ENCODE assay signal across 13 cellular contexts in the genomic region with DNA sequence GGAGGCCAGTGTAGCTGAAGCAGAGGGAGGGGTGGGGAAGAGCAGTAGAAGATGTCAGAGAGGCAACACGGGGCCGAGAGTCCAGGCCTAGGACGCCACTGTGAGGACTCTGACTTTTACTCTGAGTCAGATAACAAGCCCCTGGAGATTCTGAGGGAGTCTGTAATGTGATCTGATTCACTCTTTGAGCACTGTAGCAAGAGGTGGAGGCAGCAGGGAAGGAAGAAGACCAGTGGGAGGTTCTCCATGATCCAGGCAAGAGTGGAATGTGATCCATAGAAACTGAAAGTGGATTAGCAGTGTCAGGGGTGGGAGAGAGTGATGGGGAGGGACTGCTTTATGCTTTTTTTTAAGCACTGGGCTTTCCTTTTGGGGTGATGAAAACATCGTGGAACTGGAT.
DNase-seq lines count a peak whose midpoint lies in the region; TF ChIP-seq lines count a peak whose summit lies in the region.
"Had no signal": no experiment of that assay in that cellular context is flagged by ENCODE, and none has a peak within 500 bp of the region (broad histone marks: within the 10 kb centered on the region; RNA-seq: fewer than 3 reads in every experiment).

No MANE protein-coding gene starts in this region.

- H3K4me3 ChIP-seq in cardiac fibroblast (replicated peaks in 1 of 2; ENCODE audit: low read depth in 2 of 2, low read length in 2 of 2) (no peak overlapping the region), osteoblast (ENCODE audit: insufficient read depth, low read length) (peak overlapping the region; percentile 34), trophoblast cell (ENCODE audit: low read depth, low read length) (no peak overlapping the region)

- H3K27ac ChIP-seq in osteoblast (ENCODE audit: low read depth, low read length) (no peak overlapping the region), trophoblast cell (ENCODE audit: low read depth, low read length) (no peak overlapping the region)

- no peak overlapping the region for H4K91ac ChIP-seq in trophoblast cell (ENCODE audit: low read depth, low read length)

- H2BK12ac ChIP-seq in trophoblast cell (ENCODE audit: low read length) = no peak overlapping the region

- no peaks in the 10 kb centered on the region for H3K9me3 ChIP-seq in osteoblast (ENCODE audit: low read depth, low read length)
- no peaks in the 10 kb centered on the region for H3K9me3 ChIP-seq in trophoblast cell (ENCODE audit: insufficient read depth, low read depth, low read length)

- no peaks in the 10 kb centered on the region for H4K20me1 ChIP-seq in osteoblast (ENCODE audit: insufficient read depth, low read length)

- no peaks in the 10 kb centered on the region for H3K79me1 ChIP-seq in trophoblast cell (ENCODE audit: low read length)

- H2BK5ac ChIP-seq in trophoblast cell (ENCODE audit: low read depth, low read length, poor library complexity) = no peak overlapping the region

- H3K79me2 ChIP-seq in osteoblast (ENCODE audit: insufficient read depth, low read length) (no peaks in the 10 kb centered on the region), trophoblast cell (ENCODE audit: control insufficient read depth, insufficient read depth, low read length, poor library complexity) (no peaks in the 10 kb centered on the region)

- H3K27me3 ChIP-seq in osteoblast (ENCODE audit: insufficient read depth, low read length) = peaks cover 2% of the 10 kb centered on the region
- H3K27me3 ChIP-seq in trophoblast cell (ENCODE audit: insufficient read depth, low read length) = no peaks in the 10 kb centered on the region

- no peak overlapping the region for H3K18ac ChIP-seq in trophoblast cell (ENCODE audit: low read length)

- no peak overlapping the region for H4K8ac ChIP-seq in trophoblast cell (ENCODE audit: low read depth, low read length)

- H3K36me3 ChIP-seq in osteoblast (ENCODE audit: insufficient read depth, low read length) = no peaks in the 10 kb centered on the region
- H3K36me3 ChIP-seq in trophoblast cell (ENCODE audit: control insufficient read depth in 1 of 2, insufficient read depth in 2 of 2, low read length in 2 of 2) = peaks cover 6 to 12% of the 10 kb centered on the region in 2 experiments

- no peak overlapping the region for H2BK120ac ChIP-seq in trophoblast cell (ENCODE audit: insufficient read depth, low read length, poor library complexity)

- H3K4me1 ChIP-seq in osteoblast (ENCODE audit: insufficient read depth, low read length) (no peaks in the 10 kb centered on the region), trophoblast cell (ENCODE audit: control insufficient read depth in 1 of 2, insufficient read depth in 2 of 2, low read length in 2 of 2) (no peaks in the 10 kb centered on the region)

- TF ChIP-seq CTCF in cardiac fibroblast (IDR thresholded peaks at IDR 0.05; ENCODE audit: low read depth, low read length) (no peak), osteoblast (IDR thresholded peaks at IDR 0.05; ENCODE audit: extremely low read depth, low read depth, low read length) (no peak)

- DNase-seq in EL (peak; percentile 69), M059J (ENCODE audit: low read depth) (peak; percentile 53), cardiac fibroblast (ENCODE audit: low read depth in 2 of 2) (peak; percentile 42 to 75), osteoblast (ENCODE audit: insufficient read length, low spot score, missing footprints) (peak; percentile 93), NCI-H1694 treated with DMSO at 0.1 percent for 48 hours (lab: John Stamatoyannopoulos, UW) (no peak), T-helper 9 cell (no peak), LoVo (ENCODE audit: low spot score) (no peak), trophoblast cell (no peak)
- DNase-seq: activated naive CD4-positive, alpha-beta T cell treated with anti-CD3 and anti-CD28 coated beads for 36 hours; CD4-positive, CD25-positive, alpha-beta regulatory T cell; central memory CD4-positive, alpha-beta T cell; erythroblast; NCI-H446 treated with DMSO at 0.1 percent for 48 hours had no signal

- no peak overlapping the region for H3K14ac ChIP-seq in trophoblast cell (ENCODE audit: low read length)

- H3K4ac ChIP-seq in trophoblast cell (ENCODE audit: low read depth, low read length) = no peak overlapping the region

- no CpG with 5 or more reads among the region's 4 CpGs for WGBS in trophoblast cell (ENCODE audit: extremely low coverage, insufficient coverage, insufficient read length)

- H3K23ac ChIP-seq in trophoblast cell (ENCODE audit: low read length) = no peak overlapping the region

- H2AFZ ChIP-seq in osteoblast (ENCODE audit: low read length) = peak overlapping the region; percentile 52
- H2AFZ ChIP-seq in trophoblast cell (ENCODE audit: insufficient read depth, low read length, poor library complexity) = no peak overlapping the region

- no peak overlapping the region for H3K9ac ChIP-seq in trophoblast cell (ENCODE audit: low read length)

- H3K4me2 ChIP-seq in osteoblast (ENCODE audit: insufficient read depth, low read length) (peak overlapping the region; percentile 46), trophoblast cell (ENCODE audit: low read length) (no peak overlapping the region)

- H2AK5ac ChIP-seq in trophoblast cell (ENCODE audit: low read length) = no peak overlapping the region

- no peak overlapping the region for H4K12ac ChIP-seq in trophoblast cell (ENCODE audit: low read depth, low read length)

Comparison
In these comparisons a context has a peak if more than half of its experiments do, and no peak if none do; other contexts are left out.
1. DNase-seq: peak in EL (single experiment), M059J (single experiment), cardiac fibroblast (2 of 2) and osteoblast (single experiment); none in NCI-H1694 treated with DMSO at 0.1 percent for 48 hours (single experiment), T-helper 9 cell (single experiment), LoVo (single experiment) and trophoblast cell (0 of 2).